In the genomic region with DNA sequence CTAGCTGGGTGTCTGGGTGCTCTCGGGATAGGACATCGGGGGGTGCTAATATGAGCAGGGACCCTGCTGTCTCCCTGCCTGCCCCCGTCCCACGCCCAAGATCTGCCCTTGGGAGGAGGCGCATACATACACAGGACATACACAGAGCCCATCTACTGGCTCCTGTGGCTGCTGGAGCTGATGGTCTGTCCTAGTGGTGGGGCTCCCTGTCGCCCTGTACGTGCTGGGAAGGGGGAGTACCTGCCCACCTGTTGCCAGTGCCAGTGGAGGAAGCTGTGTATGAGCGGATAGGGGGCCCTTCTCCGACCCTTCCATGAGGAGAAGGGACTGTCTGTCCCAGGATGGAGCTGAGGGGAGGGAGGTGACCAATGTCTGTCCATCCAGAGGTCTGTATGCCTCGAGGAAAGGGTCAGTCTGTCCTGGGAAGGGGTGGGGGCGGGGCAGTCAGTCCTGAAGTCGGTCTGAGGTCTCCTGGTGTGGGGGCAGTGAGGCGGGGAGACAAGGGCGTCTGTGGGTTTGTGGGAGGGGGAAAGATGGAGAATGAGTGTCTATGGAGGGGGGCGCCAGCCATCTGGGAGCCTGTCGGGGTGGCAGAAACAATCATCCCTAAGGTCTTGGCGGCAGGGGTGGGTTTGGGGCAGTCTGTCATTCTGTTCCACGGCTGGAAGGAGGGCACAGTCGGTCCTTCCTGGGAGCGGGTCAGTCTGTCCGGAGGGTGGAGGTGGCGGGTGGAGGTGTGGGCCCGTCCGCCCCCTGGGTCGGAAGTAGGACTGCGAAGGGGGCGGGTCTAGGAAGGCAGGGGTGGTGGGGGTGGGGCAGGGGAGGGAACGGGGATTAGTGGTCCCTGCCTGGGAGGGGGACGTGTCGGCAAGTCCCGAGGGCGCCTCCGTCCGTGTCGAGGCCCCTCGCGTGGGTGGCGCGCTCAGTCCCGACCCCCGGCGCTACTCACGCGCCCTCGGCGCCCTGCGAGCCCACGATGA, we compare ENCODE assay signal across 9 cellular contexts. TPM values are rescaled to one million over a fixed set of nuclear protein-coding genes. Genes with fewer than 3 reads are reported as not detected.
A peak's percentile ranks its signal among the peaks of the same experiment; 100 is the strongest.
DNase-seq lines count a peak whose midpoint lies in the region; ATAC-seq and TF ChIP-seq lines count a peak whose summit lies in the region.
"Had no signal": no experiment of that assay in that cellular context is flagged by ENCODE, and none has a peak within 500 bp of the region (broad histone marks: within the 10 kb centered on the region; RNA-seq: fewer than 3 reads in every experiment).

No MANE protein-coding gene starts in this region.

- H3K9me3 Mint-ChIP-seq in activated CD4-positive, alpha-beta memory T cell treated with anti-CD3 and anti-CD28 coated beads for 36 hours, result no peaks in the 10 kb centered on the region

- H3K27ac Mint-ChIP-seq in activated CD4-positive, alpha-beta memory T cell treated with anti-CD3 and anti-CD28 coated beads for 36 hours, result peak overlapping the region; percentile 78

- ATAC-seq in GM18909 (IDR thresholded peaks at IDR 0.05; ENCODE audit: poor library complexity, unreplicated experiment) (peak; percentile 35), HG03280 (IDR thresholded peaks at IDR 0.05; ENCODE audit: unreplicated experiment) (peak; percentile 31)

- WGBS in prostate gland, result 11% methylated on average over 35 of the region's 48 CpGs

- no peak for DNase-seq in AG09309 (ENCODE audit: low read depth)
- peak; percentile 35 for DNase-seq in activated CD4-positive, alpha-beta memory T cell treated with anti-CD3 and anti-CD28 coated beads for 36 hours
- peak; percentile 51 for DNase-seq in glomerular visceral epithelial cell (ENCODE audit: extremely low spot score)
- peak; percentile 42 for DNase-seq in prostate gland (ENCODE audit: low spot score)
- no peak for DNase-seq in NCI-H146 (lab: John Stamatoyannopoulos, UW)
- no peak for DNase-seq in DMS79 treated with DMSO at 0.1 percent for 48 hours (lab: John Stamatoyannopoulos, UW)

- peak overlapping the region; percentile 79 for H3K4me3 ChIP-seq in AG09309 (ENCODE audit: control insufficient read depth, low read depth, low read length)
- H3K4me3 ChIP-seq in prostate gland, result peak overlapping the region; percentile 86 to 98

- H3K36me3 ChIP-seq in prostate gland, result no peaks in the 10 kb centered on the region

- no peaks in the 10 kb centered on the region for H3K27me3 Mint-ChIP-seq in activated CD4-positive, alpha-beta memory T cell treated with anti-CD3 and anti-CD28 coated beads for 36 hours

- H3K27ac ChIP-seq in prostate gland, result peak overlapping the region; percentile 92 to 94

- H3K4me1 ChIP-seq in prostate gland (replicated peaks), result peaks cover 12% of the 10 kb centered on the region

- H3K36me3 Mint-ChIP-seq in activated CD4-positive, alpha-beta memory T cell treated with anti-CD3 and anti-CD28 coated beads for 36 hours, result peaks cover 10% of the 10 kb centered on the region

- POLR2A ChIA-PET in activated CD4-positive, alpha-beta memory T cell treated with anti-CD3 and anti-CD28 coated beads for 36 hours (lab: Charles Lee), result interaction anchor here (0.7 to 2.9 kb wide), 8 partner anchors 9 to 38 kb away, joined by 3 to 14 read pairs (median 7); a partner anchor contains a TSS

- intact Hi-C loops in activated CD4-positive, alpha-beta memory T cell treated with anti-CD3 and anti-CD28 coated beads for 36 hours (cut with micrococcal nuclease), result loop anchor here (2.0 kb wide), 2 partner anchors 19 to 31 kb away; a partner anchor contains a TSS
- intact Hi-C loops in prostate gland (cut with DNase I), result loop anchor here (2.0 kb wide), 1 partner anchor 37 kb away; a partner anchor contains a TSS

- TF ChIP-seq CTCF in AG09309 (IDR thresholded peaks at IDR 0.05; ENCODE audit: control insufficient read depth, insufficient read depth, low read depth, low read length, missing control alignments), result no peak
- TF ChIP-seq CTCF in prostate gland (IDR thresholded peaks at IDR 0.05), result no peak

- peak overlapping the region; percentile 83 for H3K4me3 Mint-ChIP-seq in activated CD4-positive, alpha-beta memory T cell treated with anti-CD3 and anti-CD28 coated beads for 36 hours

- TF ChIP-seq POLR2A in prostate gland (IDR thresholded peaks at IDR 0.05), result no peak

- H3K4me1 Mint-ChIP-seq in activated CD4-positive, alpha-beta memory T cell treated with anti-CD3 and anti-CD28 coated beads for 36 hours (ENCODE audit: low read depth), result peaks cover 49% of the 10 kb centered on the region

- H3K27me3 ChIP-seq in prostate gland (replicated peaks; ENCODE audit: insufficient read depth), result no peaks in the 10 kb centered on the region

- H3K9me3 ChIP-seq in prostate gland, result no peaks in the 10 kb centered on the region

- CTCF ChIA-PET in activated CD4-positive, alpha-beta memory T cell treated with anti-CD3 and anti-CD28 coated beads for 36 hours (lab: Charles Lee), result interaction anchor here (0.6 to 11.4 kb wide), 9 partner anchors 10 to 238 kb away, joined by 3 to 117 read pairs (median 4); a partner anchor contains a TSS

RNA-seq across cellular contexts. Expression of a gene that starts 0.7 kb away (rescaled TPM):
- 10 to 100 TPM; 28.9 to 29.0 TPM for total RNA-seq in activated CD4-positive, alpha-beta memory T cell treated with anti-CD3 and anti-CD28 coated beads for 36 hours
- 10 to 100 TPM; 46.1 to 51.2 TPM for total RNA-seq in prostate gland

RNA-seq across cellular contexts. Expression of a gene that starts 30.7 kb away (rescaled TPM):
- total RNA-seq in activated CD4-positive, alpha-beta memory T cell treated with anti-CD3 and anti-CD28 coated beads for 36 hours, result 100 to 1,000 TPM; 255 to 273 TPM
- 100 to 1,000 TPM; 108 to 134 TPM for total RNA-seq in prostate gland

RNA-seq across cellular contexts. Expression of a gene that starts 30.8 kb away (rescaled TPM):
- 1 to 10 TPM; 2.1 to 2.9 TPM for total RNA-seq in activated CD4-positive, alpha-beta memory T cell treated with anti-CD3 and anti-CD28 coated beads for 36 hours
- total RNA-seq in prostate gland, result 10 to 100 TPM in 1 of 2 donors, 1 to 10 TPM in 1; 3.5 to 28.6 TPM

RNA-seq across cellular contexts. Expression of a gene that starts 36.7 kb away (rescaled TPM):
- 1 to 10 TPM; 3.6 to 4.0 TPM for total RNA-seq in activated CD4-positive, alpha-beta memory T cell treated with anti-CD3 and anti-CD28 coated beads for 36 hours
- total RNA-seq in prostate gland, result 10 to 100 TPM; 27.2 to 33.2 TPM

RNA-seq across cellular contexts. Expression of a gene that starts 59.4 kb away (rescaled TPM):
- total RNA-seq in activated CD4-positive, alpha-beta memory T cell treated with anti-CD3 and anti-CD28 coated beads for 36 hours, result 10 to 100 TPM; 39.6 to 41.2 TPM
- 1 to 10 TPM in 1 of 2 donors, not detected in 1; 2.5 TPM for total RNA-seq in prostate gland
- total RNA-seq: pulmonary artery endothelial cell had no signal

Comparison
In these comparisons a context has a peak if more than half of its experiments do, and no peak if none do; other contexts are left out.
1. DNase-seq: peak in activated CD4-positive, alpha-beta memory T cell treated with anti-CD3 and anti-CD28 coated beads for 36 hours (single experiment), glomerular visceral epithelial cell (single experiment) and prostate gland (single experiment); none in AG09309 (single experiment), NCI-H146 (single experiment) and DMS79 treated with DMSO at 0.1 percent for 48 hours (single experiment).